19 cellular contexts compared by ENCODE assay signal in the genomic region with DNA sequence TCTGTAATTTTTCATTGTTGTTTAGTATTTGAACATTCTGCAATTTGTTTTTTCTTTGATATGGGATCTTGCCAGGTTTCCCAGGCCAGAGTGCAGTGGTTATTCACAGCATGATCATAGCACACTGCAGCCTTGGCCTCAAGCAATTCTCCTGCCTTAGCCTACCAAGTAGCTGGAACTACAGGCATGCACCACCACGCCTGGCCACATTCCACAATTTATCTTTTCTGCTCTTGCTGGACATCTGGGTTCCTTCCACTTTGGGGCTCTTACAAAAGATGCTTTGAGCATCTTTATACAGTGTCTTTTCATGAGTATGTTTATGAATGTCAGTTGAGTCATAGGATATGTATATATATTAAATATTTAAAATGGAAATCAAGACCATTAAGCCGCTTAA.
"Had no signal": no experiment of that assay in that cellular context is flagged by ENCODE, and none has a peak within 500 bp of the region (broad histone marks: within the 10 kb centered on the region; RNA-seq: fewer than 3 reads in every experiment).

No MANE protein-coding gene starts in this region.

- ATAC-seq: effector memory CD8-positive, alpha-beta T cell; left lung; mucosa of descending colon had no signal

- H3K4me1 ChIP-seq: adrenal gland, left lung had no signal

- H3K4me3 ChIP-seq: adrenal gland, left lung, mucosa of descending colon had no signal

- DNase-seq: activated CD4-positive, alpha-beta T cell treated with anti-CD3 and anti-CD28 coated beads for 1 hour; activated CD8-positive, alpha-beta memory T cell treated with anti-CD3 and anti-CD28 coated beads for 24 hours; activated CD8-positive, alpha-beta memory T cell treated with anti-CD3 and anti-CD28 coated beads, Interleukin-2, amount 50 U/mL, for 48 hours; activated effector memory CD4-positive, alpha-beta T cell treated with Interleukin-2 at 50 U/mL for 16 hours; activated naive CD4-positive, alpha-beta T cell treated with anti-CD3 and anti-CD28 coated beads, Interleukin-2, amount 50 U/mL, for 16 hours; activated T-cell treated with anti-CD3 and anti-CD28 coated beads, Interleukin-2, amount 50 U/mL, for 48 hours; adrenal gland; cerebellar nuclear complex; effector memory CD8-positive, alpha-beta T cell; hypothalamus; left lung; mucosa of descending colon; naive B cell; stimulated activated CD4-positive, alpha-beta T cell treated with anti-CD3 and anti-CD28 coated beads, Interleukin-12 subunit alpha, Interleukin-12 subunit beta, amount 100 ng/mL, for 4 hours; stimulated activated CD4-positive, alpha-beta T cell treated with anti-CD3 and anti-CD28 coated beads, Interleukin-1b, Interleukin-23, amount 100 ng/mL, for 48 hours; stimulated activated CD8-positive, alpha-beta memory T cell treated with anti-CD3 and anti-CD28 coated beads, Interleukin-4, amount 100 ng/mL, for 48 hours; stimulated activated naive CD4-positive, alpha-beta T cell; T-helper 2 cell; WERI-Rb-1 had no signal

- H3K27me3 ChIP-seq: adrenal gland, left lung had no signal

- H3K27ac ChIP-seq: adrenal gland, left lung, WERI-Rb-1 had no signal

- H3K9me3 ChIP-seq: adrenal gland, left lung, mucosa of descending colon had no signal
